In genomic region chr11:10725114-10725906, GRCh38 we compare ENCODE assay signal across 9 cellular contexts. TPM values are rescaled to one million over a fixed set of nuclear protein-coding genes. Genes with fewer than 3 reads are reported as not detected.
DNase-seq lines count a peak whose midpoint lies in the region; ATAC-seq and TF ChIP-seq lines count a peak whose summit lies in the region.
"Had no signal": no experiment of that assay in that cellular context is flagged by ENCODE, and none has a peak within 500 bp of the region (broad histone marks: within the 10 kb centered on the region; RNA-seq: fewer than 3 reads in every experiment).

No MANE protein-coding gene starts in this region.

- peaks cover 3 to 6% of the 10 kb centered on the region in 2 donors for H3K36me3 Mint-ChIP-seq in activated T-cell treated with anti-CD3 and anti-CD28 coated beads, Interleukin-2, amount 50 U/mL, for 72 hours (ENCODE audit: insufficient read depth in 2 of 2)

- no peak for TF ChIP-seq EP300 in suprapubic skin (IDR thresholded peaks at IDR 0.05)

- peak overlapping the region in 6 of 11 experiments; percentile 2 to 52 (median 27); a peak in 7 of 22 replicates for H3K27ac ChIP-seq in BLaER1 treated with 17β-estradiol and CSF1 and Interleukin-3, amounts not matched to agents 10 nM and 100 nM
- H3K27ac ChIP-seq in substantia nigra (ENCODE audit: low read depth, low read length, poor library complexity, severe bottlenecking) (no peak overlapping the region), suprapubic skin (no peak overlapping the region)
- H3K27ac ChIP-seq: colonic mucosa had no signal

- H3K4me1 Mint-ChIP-seq in activated T-cell treated with anti-CD3 and anti-CD28 coated beads, Interleukin-2, amount 50 U/mL, for 72 hours (ENCODE audit: low read depth) = peaks cover 23% of the 10 kb centered on the region

- no peak for TF ChIP-seq POLR2A in suprapubic skin (IDR thresholded peaks at IDR 0.05)

- no peaks in the 10 kb centered on the region for H3K9me3 Mint-ChIP-seq in activated T-cell treated with anti-CD3 and anti-CD28 coated beads, Interleukin-2, amount 50 U/mL, for 72 hours

- peak overlapping the region; percentile 1 for H3K27ac Mint-ChIP-seq in activated T-cell treated with anti-CD3 and anti-CD28 coated beads, Interleukin-2, amount 50 U/mL, for 72 hours

- peak; percentile 65 to 73 for ATAC-seq in activated T-cell treated with anti-CD3 and anti-CD28 coated beads, Interleukin-2, amount 50 U/mL, for 72 hours (replicated peaks in 1 of 2)
- no peak for ATAC-seq in GM21529 (IDR thresholded peaks at IDR 0.05; ENCODE audit: unreplicated experiment)

- TF ChIP-seq CTCF in suprapubic skin (IDR thresholded peaks at IDR 0.05) = no peak

- peaks cover 9 to 25% (median 20%) of the 10 kb centered on the region in 11 experiments; a peak in 21 of 22 replicates for H3K9me3 ChIP-seq in BLaER1 treated with 17β-estradiol and CSF1 and Interleukin-3, amounts not matched to agents 10 nM and 100 nM (replicated peaks in 1 of 11)
- no peaks in the 10 kb centered on the region for H3K9me3 ChIP-seq in suprapubic skin
- H3K9me3 ChIP-seq: colonic mucosa had no signal

- peaks cover 0 to 9% (median 0%) of the 10 kb centered on the region in 11 experiments; a peak in 4 of 22 replicates for H4K20me1 ChIP-seq in BLaER1 treated with 17β-estradiol and CSF1 and Interleukin-3, amounts not matched to agents 10 nM and 100 nM

- peak; percentile 55 for DNase-seq in KG1 (lab: John Stamatoyannopoulos, UW)
- peak; percentile 20 to 27 for DNase-seq in activated T-cell treated with anti-CD3 and anti-CD28 coated beads, Interleukin-2, amount 50 U/mL, for 72 hours
- peak; percentile 73 for DNase-seq in kidney glomerular epithelial cell (lab: John Stamatoyannopoulos, UW)
- no peak for DNase-seq in substantia nigra (lab: John Stamatoyannopoulos, UW)
- DNase-seq in activated gamma-delta T cell treated with Interleukin-2 at 50 U/mL for 16 hours = no peak
- no peak for DNase-seq in suprapubic skin (ENCODE audit: low spot score in 2 of 2)
- DNase-seq: colonic mucosa had no signal

- peak overlapping the region; percentile 56 to 59 for H3K4me3 Mint-ChIP-seq in activated T-cell treated with anti-CD3 and anti-CD28 coated beads, Interleukin-2, amount 50 U/mL, for 72 hours

- peaks cover 0 to 92% (median 0%) of the 10 kb centered on the region in 11 experiments; a peak in 7 of 22 replicates for H3K27me3 ChIP-seq in BLaER1 treated with 17β-estradiol and CSF1 and Interleukin-3, amounts not matched to agents 10 nM and 100 nM
- H3K27me3 ChIP-seq in suprapubic skin = no peaks in the 10 kb centered on the region
- H3K27me3 ChIP-seq: colonic mucosa had no signal

- H3K27me3 Mint-ChIP-seq in activated T-cell treated with anti-CD3 and anti-CD28 coated beads, Interleukin-2, amount 50 U/mL, for 72 hours (ENCODE audit: low read depth) = peaks cover 27% of the 10 kb centered on the region

- H3K4me2 ChIP-seq in BLaER1 treated with 17β-estradiol and CSF1 and Interleukin-3, amounts not matched to agents 10 nM and 100 nM = peak overlapping the region; percentile 62 to 91 (median 77)

- no peaks in the 10 kb centered on the region for H3K36me3 ChIP-seq in BLaER1 treated with 17β-estradiol and CSF1 and Interleukin-3, amounts not matched to agents 10 nM and 100 nM
- H3K36me3 ChIP-seq in suprapubic skin = no peaks in the 10 kb centered on the region
- H3K36me3 ChIP-seq: colonic mucosa had no signal

- WGBS in suprapubic skin = 88% methylated on average over 9 of the region's 9 CpGs

- H3K4me1 ChIP-seq in BLaER1 treated with 17β-estradiol and CSF1 and Interleukin-3, amounts not matched to agents 10 nM and 100 nM = peaks cover 32 to 46% (median 40%) of the 10 kb centered on the region in 10 experiments
- peaks cover 3% of the 10 kb centered on the region for H3K4me1 ChIP-seq in suprapubic skin
- H3K4me1 ChIP-seq: colonic mucosa had no signal

- H3K9ac ChIP-seq in BLaER1 treated with 17β-estradiol and CSF1 and Interleukin-3, amounts not matched to agents 10 nM and 100 nM = no peak overlapping the region

- no peak overlapping the region; a peak in 1 of 20 replicates for H3K4me3 ChIP-seq in BLaER1 treated with 17β-estradiol and CSF1 and Interleukin-3, amounts not matched to agents 10 nM and 100 nM
- H3K4me3 ChIP-seq in suprapubic skin = no peak overlapping the region
- H3K4me3 ChIP-seq: colonic mucosa had no signal

RNA-seq across cellular contexts. Expression of gene CTR9, which starts 25.7 kb away (rescaled TPM):
- 10 to 100 TPM; 33.1 to 41.0 TPM for total RNA-seq in activated T-cell treated with anti-CD3 and anti-CD28 coated beads, Interleukin-2, amount 50 U/mL, for 72 hours
- 10 to 100 TPM; 28.6 to 34.1 (median 30.5) TPM for total RNA-seq in suprapubic skin

RNA-seq across cellular contexts. Expression of gene IRAG1, which starts 31.8 kb away (rescaled TPM):
- under 1 TPM in 1 of 2 donors, not detected in 1; 0.09 TPM for total RNA-seq in activated T-cell treated with anti-CD3 and anti-CD28 coated beads, Interleukin-2, amount 50 U/mL, for 72 hours
- total RNA-seq in suprapubic skin = 1 to 10 TPM; 2.9 to 4.6 (median 4.2) TPM

Comparison
In these comparisons a context has a peak if more than half of its experiments do, and no peak if none do; other contexts are left out.
1. H3K27ac ChIP-seq: peak in BLaER1 treated with 17β-estradiol and CSF1 and Interleukin-3, amounts not matched to agents 10 nM and 100 nM (6 of 11); none in substantia nigra (single experiment) and suprapubic skin (single experiment).
2. DNase-seq: peak in KG1 (single experiment), activated T-cell treated with anti-CD3 and anti-CD28 coated beads, Interleukin-2, amount 50 U/mL, for 72 hours (2 of 2) and kidney glomerular epithelial cell (single experiment); none in substantia nigra (0 of 49), activated gamma-delta T cell treated with Interleukin-2 at 50 U/mL for 16 hours (single experiment) and suprapubic skin (0 of 2).